In the genomic region with DNA sequence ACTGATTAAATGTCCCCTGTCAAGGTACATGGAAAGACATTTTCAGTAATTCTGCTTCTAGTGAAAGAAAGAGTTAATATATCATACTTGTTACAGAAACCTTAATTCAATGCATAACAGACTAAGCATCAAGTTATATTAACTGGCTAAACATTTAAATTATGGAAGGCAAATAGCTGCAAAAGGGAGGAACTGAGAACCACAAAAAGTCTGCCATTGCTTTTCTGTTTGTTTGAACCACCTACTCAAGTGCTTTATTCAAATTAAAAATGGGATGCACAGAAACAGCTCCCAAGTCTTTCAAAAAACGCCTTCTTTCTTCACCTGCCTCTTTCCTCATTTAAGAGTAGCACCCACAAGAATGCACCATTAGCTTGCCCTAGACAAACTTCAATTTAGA, we compare ENCODE assay signal across 11 cellular contexts.
"Had no signal": no experiment of that assay in that cellular context is flagged by ENCODE, and none has a peak within 500 bp of the region (broad histone marks: within the 10 kb centered on the region; RNA-seq: fewer than 3 reads in every experiment).

No MANE protein-coding gene starts in this region.

- H3K27ac ChIP-seq: HL-60, KMS-11 had no signal

- H3K27ac Mint-ChIP-seq: GM23338, HFFc6 had no signal

- H3K4me3 Mint-ChIP-seq: GM23338, HFFc6, IgD-negative memory B cell had no signal

- DNase-seq: H7, HFFc6, Kasumi-1, KBM-7 had no signal

- ATAC-seq: GM23338, HCT116, HepG2 had no signal

- H3K9ac ChIP-seq: KMS-11 had no signal

- FAIRE-seq: HepG2 had no signal

- H3K27me3 Mint-ChIP-seq: IgD-negative memory B cell had no signal

- H3K4me2 ChIP-seq: GM23338, KMS-11 had no signal

- H3K4me3 ChIP-seq: GM23338, HAP-1 had no signal

- H3K9me3 ChIP-seq: HAP-1 had no signal

- H3K36me3 ChIP-seq: HAP-1 had no signal

- H3K4me1 Mint-ChIP-seq: GM23338 had no signal

- H3K4me1 ChIP-seq: HAP-1 had no signal

- H3K9me3 Mint-ChIP-seq: GM23338, HFFc6, IgD-negative memory B cell had no signal

- H2AFZ ChIP-seq: GM23338 had no signal
